15 cellular contexts compared by ENCODE assay signal in the genomic region with DNA sequence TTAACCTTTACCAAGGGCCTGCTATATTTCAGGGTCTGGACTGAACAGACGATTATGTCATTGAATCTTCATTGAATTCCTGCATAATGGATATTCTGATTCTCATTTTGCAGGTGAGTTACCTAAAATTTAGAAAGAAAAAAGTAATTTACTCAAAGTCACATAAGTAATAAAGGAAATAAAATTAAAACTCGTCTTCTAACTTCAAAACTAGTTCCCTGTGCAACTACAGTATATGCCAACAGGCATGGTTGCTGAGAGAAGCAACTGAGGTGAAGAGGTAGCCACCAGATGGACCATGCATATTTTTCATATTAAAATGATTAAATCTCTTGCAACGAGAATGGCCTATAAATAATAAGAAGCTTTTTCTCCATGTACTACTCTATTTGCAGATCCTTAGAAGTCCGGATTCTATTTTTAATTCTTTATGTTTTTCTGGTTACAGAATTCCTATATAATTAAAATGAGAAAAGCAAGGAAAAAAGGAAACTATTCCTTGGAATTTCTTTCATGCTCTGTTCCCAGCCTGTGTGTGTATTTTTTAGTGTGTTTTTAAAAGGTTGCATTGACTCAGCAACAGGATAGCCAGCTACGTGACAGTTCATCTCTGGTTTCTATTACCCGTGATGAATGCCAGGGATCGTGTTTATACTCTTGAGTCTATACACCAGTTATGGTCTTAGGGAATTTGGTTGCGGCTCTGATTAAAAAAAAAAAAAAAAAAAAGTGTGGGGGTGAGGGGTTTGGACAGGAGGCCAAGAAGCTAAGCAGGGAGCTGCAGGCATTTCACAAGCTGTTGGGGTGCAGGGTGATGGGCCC.
DNase-seq lines count a peak whose midpoint lies in the region; ATAC-seq lines count a peak whose summit lies in the region.
"Had no signal": no experiment of that assay in that cellular context is flagged by ENCODE, and none has a peak within 500 bp of the region (broad histone marks: within the 10 kb centered on the region; RNA-seq: fewer than 3 reads in every experiment).

No MANE protein-coding gene starts in this region.

- H3K36me3 Mint-ChIP-seq in T-cell: no peaks in the 10 kb centered on the region

- 35 to 38% methylated on average over 8 of the region's 8 CpGs for WGBS in GM23248 (ENCODE audit: low coverage in 1 of 2, low lambda C conversion rate in 2 of 2, missing lambda C conversion rate in 2 of 2), 2 experiments

- no peak overlapping the region for H3K4me3 Mint-ChIP-seq in T-cell

- no peak overlapping the region for H3K27ac Mint-ChIP-seq in T-cell

- DNase-seq in GM23248 (peak; percentile 82), amniotic stem cell (lab: John Stamatoyannopoulos, UW) (peak; percentile 48), iris pigment epithelial cell (ENCODE audit: low read depth) (peak; percentile 40), stromal cell of bone marrow (ENCODE audit: low read depth) (peak; percentile 76), G401 (ENCODE audit: low spot score) (no peak), T-cell (no peak)
- DNase-seq: activated CD4-positive, alpha-beta T cell treated with anti-CD3 and anti-CD28 coated beads for 48 hours; activated naive CD4-positive, alpha-beta T cell treated with anti-CD3 and anti-CD28 coated beads, Interleukin-2, amount 50 U/mL, for 16 hours; colonic mucosa; NCI-H187; NCI-H446 treated with DMSO at 0.1 percent for 48 hours had no signal

- peaks cover 17 to 35% (median 27%) of the 10 kb centered on the region in 3 donors for H3K4me1 Mint-ChIP-seq in T-cell

- H3K27me3 ChIP-seq in GM23248 (replicated peaks; ENCODE audit: insufficient read depth): no peaks in the 10 kb centered on the region
- H3K27me3 ChIP-seq: colonic mucosa, suprapubic skin had no signal

- H3K4me2 ChIP-seq in GM23248 (ENCODE audit: unreplicated experiment): peak overlapping the region; percentile 69

- peaks cover 30% of the 10 kb centered on the region for H3K4me1 ChIP-seq in GM23248 (ENCODE audit: insufficient read depth)
- H3K4me1 ChIP-seq: colonic mucosa had no signal

- POLR2A ChIA-PET in T-cell (lab: Charles Lee): interaction anchor here (0.6 to 0.7 kb wide), 3 partner anchors 17 to 390 kb away, joined by 3 read pairs; no protein-coding TSS in a partner anchor

- CTCF ChIA-PET in T-cell (lab: Charles Lee): no interaction called here

- H3K9me3 ChIP-seq in GM23248 (ENCODE audit: low read depth): no peaks in the 10 kb centered on the region
- H3K9me3 ChIP-seq: colonic mucosa, suprapubic skin had no signal

- no peaks in the 10 kb centered on the region for H3K9me3 Mint-ChIP-seq in T-cell

- ATAC-seq in HG02759 (IDR thresholded peaks at IDR 0.05; ENCODE audit: unreplicated experiment): no peak
- no peak for ATAC-seq in T-cell (replicated peaks in 1 of 4)

- peaks cover 24% of the 10 kb centered on the region for H3F3A ChIP-seq in GM23248 (ENCODE audit: insufficient read depth)

- no peaks in the 10 kb centered on the region for H3K9me2 ChIP-seq in GM23248 (ENCODE audit: insufficient read depth)

- H3K4me3 ChIP-seq in GM23248: no peak overlapping the region; the same call in 1 of the 2 replicates
- H3K4me3 ChIP-seq: colonic mucosa, suprapubic skin had no signal

- no peak overlapping the region for H2AFZ ChIP-seq in GM23248
- H2AFZ ChIP-seq: parathyroid adenoma had no signal

- H3K27me3 Mint-ChIP-seq in T-cell: no peaks in the 10 kb centered on the region

- peak overlapping the region; percentile 65 for H3K27ac ChIP-seq in GM23248
- H3K27ac ChIP-seq: C4-2B, colonic mucosa, parathyroid adenoma, suprapubic skin had no signal

- H3K9ac ChIP-seq in GM23248: peak overlapping the region; percentile 45
- H3K9ac ChIP-seq: parathyroid adenoma had no signal

- in situ Hi-C loops in GM23248 (cut with MboI): no loop called here
- in situ Hi-C loops in G401 (cut with HindIII; ENCODE audit: low sequenced_read_pairs): no loop called here

- H3K79me2 ChIP-seq in GM23248 (ENCODE audit: insufficient read depth): no peaks in the 10 kb centered on the region
- H3K79me2 ChIP-seq: parathyroid adenoma had no signal

- H4K20me1 ChIP-seq in GM23248 (ENCODE audit: insufficient read depth): no peaks in the 10 kb centered on the region

- H3K36me3 ChIP-seq in GM23248 (ENCODE audit: low read depth): no peaks in the 10 kb centered on the region
- H3K36me3 ChIP-seq: colonic mucosa, suprapubic skin had no signal

Comparison
In these comparisons a context has a peak if more than half of its experiments do, and no peak if none do; other contexts are left out.
1. DNase-seq: peak in GM23248 (single experiment), amniotic stem cell (single experiment), iris pigment epithelial cell (single experiment) and stromal cell of bone marrow (single experiment); none in G401 (single experiment) and T-cell (0 of 34).